19 cellular contexts compared by ENCODE assay signal in genomic region chr9:80387828-80388227, GRCh38.
DNase-seq lines count a peak whose midpoint lies in the region; TF ChIP-seq lines count a peak whose summit lies in the region.
"Had no signal": no experiment of that assay in that cellular context is flagged by ENCODE, and none has a peak within 500 bp of the region (broad histone marks: within the 10 kb centered on the region; RNA-seq: fewer than 3 reads in every experiment).

No MANE protein-coding gene starts in this region.

- TF ChIP-seq EP300 in neural cell (conservative IDR thresholded peaks at IDR 0.05; ENCODE audit: poor library complexity, severe bottlenecking), result peak; percentile 93

- no peak for TF ChIP-seq CTCF in 22Rv1 (IDR thresholded peaks at IDR 0.05)
- no peak for TF ChIP-seq CTCF in neural cell (IDR thresholded peaks at IDR 0.05; ENCODE audit: poor library complexity, severe bottlenecking)
- TF ChIP-seq CTCF in GM13976 (IDR thresholded peaks at IDR 0.05; ENCODE audit: borderline replicate concordance, control extremely low read depth, extremely low read depth, insufficient read depth, missing control alignments), result no peak

- H2AFZ ChIP-seq in neural cell (ENCODE audit: low read depth, low read length), result no peak overlapping the region

- H3K9ac ChIP-seq in neural cell (ENCODE audit: low read length), result no peak overlapping the region
- H3K9ac ChIP-seq: BLaER1 treated with 17β-estradiol and CSF1 and Interleukin-3, amounts not matched to agents 10 nM and 100 nM had no signal

- H3K27ac ChIP-seq in 22Rv1 (peak overlapping the region; percentile 19; the same call in 1 of the 2 replicates), neural cell (ENCODE audit: low read length) (no peak overlapping the region)
- H3K27ac ChIP-seq: A549; BLaER1 treated with 17β-estradiol and CSF1 and Interleukin-3, amounts not matched to agents 10 nM and 100 nM; C4-2B had no signal

- no peaks in the 10 kb centered on the region for H3K36me3 ChIP-seq in neural cell (ENCODE audit: insufficient read depth, low read length)
- H3K36me3 ChIP-seq: BLaER1 treated with 17β-estradiol and CSF1 and Interleukin-3, amounts not matched to agents 10 nM and 100 nM had no signal

- no peaks in the 10 kb centered on the region for H3K27me3 ChIP-seq in neural cell (ENCODE audit: insufficient read depth, low read depth, low read length)
- H3K27me3 ChIP-seq: BLaER1 treated with 17β-estradiol and CSF1 and Interleukin-3, amounts not matched to agents 10 nM and 100 nM had no signal

- no peak overlapping the region for H3K4me2 ChIP-seq in neural cell (ENCODE audit: low read length)
- H3K4me2 ChIP-seq: A549; BLaER1 treated with 17β-estradiol and CSF1 and Interleukin-3, amounts not matched to agents 10 nM and 100 nM had no signal

- H3F3A ChIP-seq in neural cell (ENCODE audit: insufficient read depth, low read length, poor library complexity, severe bottlenecking), result no peaks in the 10 kb centered on the region

- no peak overlapping the region for H3K4me3 ChIP-seq in neural cell (ENCODE audit: low read length)
- H3K4me3 ChIP-seq: A549; BLaER1 treated with 17β-estradiol and CSF1 and Interleukin-3, amounts not matched to agents 10 nM and 100 nM; GM12878 had no signal

- in situ Hi-C loops in GM13976 (cut with MboI; ENCODE audit: low sequenced_read_pairs, unreplicated experiment), result no loop called here

- H3K9me3 ChIP-seq in neural cell (ENCODE audit: low read length), result no peaks in the 10 kb centered on the region
- H3K9me3 ChIP-seq: A549, Caco-2 had no signal

- no peaks in the 10 kb centered on the region for H3K79me2 ChIP-seq in neural cell (replicated peaks; ENCODE audit: insufficient read depth, low read length)

- no peaks in the 10 kb centered on the region for H3K9me2 ChIP-seq in neural cell (ENCODE audit: insufficient read depth, low read length)

- peak; percentile 23 for TF ChIP-seq RAD21 in neural cell (conservative IDR thresholded peaks at IDR 0.05)

- H4K20me1 ChIP-seq in neural cell (ENCODE audit: insufficient read depth), result no peaks in the 10 kb centered on the region
- H4K20me1 ChIP-seq: BLaER1 treated with 17β-estradiol and CSF1 and Interleukin-3, amounts not matched to agents 10 nM and 100 nM had no signal

- DNase-seq in NCI-H510A treated with DMSO at 0.1 percent for 48 hours (lab: John Stamatoyannopoulos, UW) (peak; percentile 41), NCI-H510A (lab: John Stamatoyannopoulos, UW) (no peak), DMS53 (lab: John Stamatoyannopoulos, UW) (peak; percentile 87), DMS153 treated with DMSO at 0.1 percent for 48 hours (lab: John Stamatoyannopoulos, UW; ENCODE audit: unreplicated experiment) (no peak), GM13976 (ENCODE audit: low spot score) (no peak)
- DNase-seq: AML-193; Caco-2; Calu3; CD4-positive, alpha-beta T cell; CD8-positive, alpha-beta T cell; DND-41; EL; GDM1 had no signal

TF ChIP-seq in neural cell, 6 proteins besides CTCF, POLR2A, EP300 and RAD21:
- TF ChIP-seq POLR2AphosphoS5 (IDR thresholded peaks at IDR 0.05) (peak; percentile 86), REST (IDR thresholded peaks at IDR 0.05; ENCODE audit: borderline replicate concordance) (no peak)
TF ChIP-seq in neural cell: peak in this region for 1.

Comparison
In these comparisons a context has a peak if more than half of its experiments do, and no peak if none do; other contexts are left out.
1. DNase-seq: peak in NCI-H510A treated with DMSO at 0.1 percent for 48 hours (single experiment) and DMS53 (single experiment); none in NCI-H510A (single experiment), DMS153 treated with DMSO at 0.1 percent for 48 hours (single experiment) and GM13976 (single experiment).